Comparison of ENCODE assay signal across 18 cellular contexts in genomic region chr3:23588547-23588946, GRCh38.
DNase-seq lines count a peak whose midpoint lies in the region; ATAC-seq, FAIRE-seq and TF ChIP-seq lines count a peak whose summit lies in the region.
"Had no signal": no experiment of that assay in that cellular context is flagged by ENCODE, and none has a peak within 500 bp of the region (broad histone marks: within the 10 kb centered on the region; RNA-seq: fewer than 3 reads in every experiment).

No MANE protein-coding gene starts in this region.

- H3K4me1 ChIP-seq in left lung, result no peaks in the 10 kb centered on the region
- peaks cover 0 to 17% (median 5%) of the 10 kb centered on the region in 5 donors for H3K4me1 ChIP-seq in subcutaneous abdominal adipose tissue (ENCODE audit: control insufficient read depth in 5 of 5, insufficient read depth in 5 of 5, low read length in 5 of 5)
- H3K4me1 ChIP-seq: Caco-2 had no signal

- ATAC-seq in left lung, result peak; percentile 38
- no peak for ATAC-seq in HG02840 (IDR thresholded peaks at IDR 0.05; ENCODE audit: low FRiP score, unreplicated experiment)
- ATAC-seq: CD8-positive, alpha-beta T cell; HCT116 had no signal

- peak; percentile 38 for DNase-seq in epithelial cell of esophagus (ENCODE audit: low read depth)
- DNase-seq in left lung, result no peak
- DNase-seq in H54 (ENCODE audit: insufficient read length, low spot score), result no peak
- no peak for DNase-seq in NCI-H2171 (lab: John Stamatoyannopoulos, UW)
- DNase-seq: Caco-2; CD4-positive, CD25-positive, alpha-beta regulatory T cell; CD8-positive, alpha-beta T cell; DMS153; DND-41; H9 had no signal

- H3K9me3 ChIP-seq in left lung (no peaks in the 10 kb centered on the region), subcutaneous abdominal adipose tissue (ENCODE audit: control insufficient read depth in 5 of 5, low read length in 5 of 5) (peaks cover 0 to 3% (median 0%) of the 10 kb centered on the region in 5 donors)
- H3K9me3 ChIP-seq: BLaER1, Caco-2 had no signal

- H3K4me3 ChIP-seq in epithelial cell of esophagus (ENCODE audit: low read length) (no peak overlapping the region), left lung (no peak overlapping the region), subcutaneous abdominal adipose tissue (ENCODE audit: low read depth in 1 of 5, low read length in 5 of 5) (no peak overlapping the region)
- H3K4me3 ChIP-seq: BLaER1 had no signal

- TF ChIP-seq CTCF in epithelial cell of esophagus (IDR thresholded peaks at IDR 0.05; ENCODE audit: insufficient read depth, low read depth, low read length, missing control alignments) (no peak), left lung (IDR thresholded peaks at IDR 0.05) (no peak)

- H3K36me3 ChIP-seq in left lung (no peaks in the 10 kb centered on the region), subcutaneous abdominal adipose tissue (ENCODE audit: control insufficient read depth in 5 of 5, insufficient read depth in 5 of 5, low read length in 5 of 5) (peaks cover 0 to 7% (median 0%) of the 10 kb centered on the region in 5 donors)
- H3K36me3 ChIP-seq: BLaER1 had no signal

- H3K9ac ChIP-seq in subcutaneous abdominal adipose tissue (ENCODE audit: low read length in 5 of 5), result no peak overlapping the region
- H3K9ac ChIP-seq: BLaER1 had no signal

- no peak for TF ChIP-seq POLR2A in H54 (IDR thresholded peaks at IDR 0.05; ENCODE audit: low read depth, low read length)

- no peaks in the 10 kb centered on the region for H3K27me3 ChIP-seq in left lung
- no peaks in the 10 kb centered on the region for H3K27me3 ChIP-seq in subcutaneous abdominal adipose tissue (ENCODE audit: control insufficient read depth in 5 of 5, insufficient read depth in 4 of 5, low read length in 5 of 5)
- H3K27me3 ChIP-seq: BLaER1 had no signal

- H3K27ac ChIP-seq in left lung (no peak overlapping the region), subcutaneous abdominal adipose tissue (ENCODE audit: low read depth, low read length) (peak overlapping the region; percentile 43)
- H3K27ac ChIP-seq: BLaER1, C4-2B had no signal

- no peak for FAIRE-seq in H54 (lab: Jason Lieb, UNC)
- FAIRE-seq: G401.6, GM12892, H1 had no signal

- intact Hi-C loops in left lung (cut with DNase I), result no loop called here
